ENCODE assay signal across 1 cellular context in genomic region chr6:89321571-89321970, GRCh38.
TF ChIP-seq lines count a peak whose summit lies in the region.

No MANE protein-coding gene starts in this region.

TF ChIP-seq in K562, 482 proteins besides CTCF, POLR2A, EP300 and RAD21 (continued from another document and continues in another):
- TF ChIP-seq, protein P1, sequence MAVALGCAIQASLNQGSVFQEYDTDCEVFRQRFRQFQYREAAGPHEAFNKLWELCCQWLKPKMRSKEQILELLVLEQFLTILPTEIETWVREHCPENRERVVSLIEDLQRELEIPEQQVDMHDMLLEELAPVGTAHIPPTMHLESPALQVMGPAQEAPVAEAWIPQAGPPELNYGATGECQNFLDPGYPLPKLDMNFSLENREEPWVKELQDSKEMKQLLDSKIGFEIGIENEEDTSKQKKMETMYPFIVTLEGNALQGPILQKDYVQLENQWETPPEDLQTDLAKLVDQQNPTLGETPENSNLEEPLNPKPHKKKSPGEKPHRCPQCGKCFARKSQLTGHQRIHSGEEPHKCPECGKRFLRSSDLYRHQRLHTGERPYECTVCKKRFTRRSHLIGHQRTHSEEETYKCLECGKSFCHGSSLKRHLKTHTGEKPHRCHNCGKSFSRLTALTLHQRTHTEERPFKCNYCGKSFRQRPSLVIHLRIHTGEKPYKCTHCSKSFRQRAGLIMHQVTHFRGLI (CRISPR knock-in tag; IDR thresholded peaks at IDR 0.05) = no peak
- TF ChIP-seq, protein P2, sequence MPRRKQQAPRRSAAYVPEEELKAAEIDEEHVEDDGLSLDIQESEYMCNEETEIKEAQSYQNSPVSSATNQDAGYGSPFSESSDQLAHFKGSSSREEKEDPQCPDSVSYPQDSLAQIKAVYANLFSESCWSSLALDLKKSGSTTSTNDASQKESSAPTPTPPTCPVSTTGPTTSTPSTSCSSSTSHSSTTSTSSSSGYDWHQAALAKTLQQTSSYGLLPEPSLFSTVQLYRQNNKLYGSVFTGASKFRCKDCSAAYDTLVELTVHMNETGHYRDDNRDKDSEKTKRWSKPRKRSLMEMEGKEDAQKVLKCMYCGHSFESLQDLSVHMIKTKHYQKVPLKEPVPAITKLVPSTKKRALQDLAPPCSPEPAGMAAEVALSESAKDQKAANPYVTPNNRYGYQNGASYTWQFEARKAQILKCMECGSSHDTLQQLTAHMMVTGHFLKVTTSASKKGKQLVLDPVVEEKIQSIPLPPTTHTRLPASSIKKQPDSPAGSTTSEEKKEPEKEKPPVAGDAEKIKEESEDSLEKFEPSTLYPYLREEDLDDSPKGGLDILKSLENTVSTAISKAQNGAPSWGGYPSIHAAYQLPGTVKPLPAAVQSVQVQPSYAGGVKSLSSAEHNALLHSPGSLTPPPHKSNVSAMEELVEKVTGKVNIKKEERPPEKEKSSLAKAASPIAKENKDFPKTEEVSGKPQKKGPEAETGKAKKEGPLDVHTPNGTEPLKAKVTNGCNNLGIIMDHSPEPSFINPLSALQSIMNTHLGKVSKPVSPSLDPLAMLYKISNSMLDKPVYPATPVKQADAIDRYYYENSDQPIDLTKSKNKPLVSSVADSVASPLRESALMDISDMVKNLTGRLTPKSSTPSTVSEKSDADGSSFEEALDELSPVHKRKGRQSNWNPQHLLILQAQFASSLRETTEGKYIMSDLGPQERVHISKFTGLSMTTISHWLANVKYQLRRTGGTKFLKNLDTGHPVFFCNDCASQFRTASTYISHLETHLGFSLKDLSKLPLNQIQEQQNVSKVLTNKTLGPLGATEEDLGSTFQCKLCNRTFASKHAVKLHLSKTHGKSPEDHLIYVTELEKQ (CRISPR knock-in tag; IDR thresholded peaks at IDR 0.05) = no peak
- TF ChIP-seq NCOA2 (IDR thresholded peaks at IDR 0.05; ENCODE audit: partially characterized antibody in 2 of 2) = no peak
- TF ChIP-seq HNRNPH1 (optimal IDR thresholded peaks at IDR 0.05; ENCODE audit: low read depth, low read length) = no peak
- TF ChIP-seq ZNF23 (CRISPR knock-in tag; IDR thresholded peaks at IDR 0.05) = no peak
- TF ChIP-seq, protein P3, sequence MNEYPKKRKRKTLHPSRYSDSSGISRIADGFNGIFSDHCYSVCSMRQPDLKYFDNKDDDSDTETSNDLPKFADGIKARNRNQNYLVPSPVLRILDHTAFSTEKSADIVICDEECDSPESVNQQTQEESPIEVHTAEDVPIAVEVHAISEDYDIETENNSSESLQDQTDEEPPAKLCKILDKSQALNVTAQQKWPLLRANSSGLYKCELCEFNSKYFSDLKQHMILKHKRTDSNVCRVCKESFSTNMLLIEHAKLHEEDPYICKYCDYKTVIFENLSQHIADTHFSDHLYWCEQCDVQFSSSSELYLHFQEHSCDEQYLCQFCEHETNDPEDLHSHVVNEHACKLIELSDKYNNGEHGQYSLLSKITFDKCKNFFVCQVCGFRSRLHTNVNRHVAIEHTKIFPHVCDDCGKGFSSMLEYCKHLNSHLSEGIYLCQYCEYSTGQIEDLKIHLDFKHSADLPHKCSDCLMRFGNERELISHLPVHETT (CRISPR knock-in tag; conservative IDR thresholded peaks at IDR 0.05 in 1 of 2, IDR thresholded peaks at IDR 0.05 in 1 of 2) = no peak
- no peak for TF ChIP-seq PHB (CRISPR knock-in tag; IDR thresholded peaks at IDR 0.05)
- no peak for TF ChIP-seq CBX8 (IDR thresholded peaks at IDR 0.05; ENCODE audit: borderline replicate concordance, extremely low read depth, low read depth, low read length, poor library complexity, severe bottlenecking)
- TF ChIP-seq ZBTB43 (CRISPR knock-in tag; IDR thresholded peaks at IDR 0.05) = no peak
- no peak for TF ChIP-seq ZNF212 (CRISPR knock-in tag; IDR thresholded peaks at IDR 0.05)
- TF ChIP-seq RBM15 (IDR thresholded peaks at IDR 0.05; ENCODE audit: insufficient read depth, low read length) = no peak
- no peak for TF ChIP-seq TAF15 (IDR thresholded peaks at IDR 0.05; ENCODE audit: low read depth, low read length)
- TF ChIP-seq MITF (IDR thresholded peaks at IDR 0.05) = no peak
- no peak for TF ChIP-seq FOXJ2 (tag; IDR thresholded peaks at IDR 0.05)
- no peak for TF ChIP-seq RB1 (IDR thresholded peaks at IDR 0.05; ENCODE audit: low read depth)
- TF ChIP-seq CHD2 (IDR thresholded peaks at IDR 0.05; ENCODE audit: low read depth, low read length) = no peak
- TF ChIP-seq SNRNP70 (optimal IDR thresholded peaks at IDR 0.05; ENCODE audit: low read depth, low read length) = no peak
- no peak for TF ChIP-seq CBX1 (IDR thresholded peaks at IDR 0.05; ENCODE audit: low read depth)
- TF ChIP-seq ZBTB7A (IDR thresholded peaks at IDR 0.05; ENCODE audit: borderline replicate concordance, control insufficient read depth, low read depth, low read length) = no peak
- no peak; a peak in 1 of 4 replicates for TF ChIP-seq FOXA3 (CRISPR knock-in tag; conservative IDR thresholded peaks at IDR 0.05 in 1 of 2, IDR thresholded peaks at IDR 0.05 in 1 of 2)
- no peak for TF ChIP-seq TARDBP (IDR thresholded peaks at IDR 0.05)
- TF ChIP-seq ASH1L (IDR thresholded peaks at IDR 0.05; ENCODE audit: borderline replicate concordance, low read depth, partially characterized antibody) = no peak
- TF ChIP-seq HOXB6 (CRISPR knock-in tag; IDR thresholded peaks at IDR 0.05; ENCODE audit: borderline replicate concordance) = no peak
- no peak for TF ChIP-seq RERE (CRISPR knock-in tag; IDR thresholded peaks at IDR 0.05; ENCODE audit: borderline replicate concordance)
- TF ChIP-seq ARID3B (CRISPR knock-in tag; IDR thresholded peaks at IDR 0.05; ENCODE audit: borderline replicate concordance) = no peak
- no peak for TF ChIP-seq RFX7 (CRISPR knock-in tag; IDR thresholded peaks at IDR 0.05)
- no peak for TF ChIP-seq ZNF408 (CRISPR knock-in tag; IDR thresholded peaks at IDR 0.05; ENCODE audit: low read depth)
- no peak for TF ChIP-seq KLF1 (tag; IDR thresholded peaks at IDR 0.05)
- no peak for TF ChIP-seq FOXK1 (CRISPR knock-in tag; IDR thresholded peaks at IDR 0.05; ENCODE audit: borderline replicate concordance)
- TF ChIP-seq, protein P4, sequence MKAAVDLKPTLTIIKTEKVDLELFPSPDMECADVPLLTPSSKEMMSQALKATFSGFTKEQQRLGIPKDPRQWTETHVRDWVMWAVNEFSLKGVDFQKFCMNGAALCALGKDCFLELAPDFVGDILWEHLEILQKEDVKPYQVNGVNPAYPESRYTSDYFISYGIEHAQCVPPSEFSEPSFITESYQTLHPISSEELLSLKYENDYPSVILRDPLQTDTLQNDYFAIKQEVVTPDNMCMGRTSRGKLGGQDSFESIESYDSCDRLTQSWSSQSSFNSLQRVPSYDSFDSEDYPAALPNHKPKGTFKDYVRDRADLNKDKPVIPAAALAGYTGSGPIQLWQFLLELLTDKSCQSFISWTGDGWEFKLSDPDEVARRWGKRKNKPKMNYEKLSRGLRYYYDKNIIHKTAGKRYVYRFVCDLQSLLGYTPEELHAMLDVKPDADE (conservative IDR thresholded peaks at IDR 0.05; ENCODE audit: control insufficient read depth, low read depth, low read length) = no peak
- TF ChIP-seq FOXK2 (conservative IDR thresholded peaks at IDR 0.05 in 1 of 2, IDR thresholded peaks at IDR 0.05 in 1 of 2; ENCODE audit: low read depth in 2 of 2) = 0 out of 4 replicates have a peak, but pooled peaks of 1 of the 2 experiments have one; percentile 19
- TF ChIP-seq, protein P5, sequence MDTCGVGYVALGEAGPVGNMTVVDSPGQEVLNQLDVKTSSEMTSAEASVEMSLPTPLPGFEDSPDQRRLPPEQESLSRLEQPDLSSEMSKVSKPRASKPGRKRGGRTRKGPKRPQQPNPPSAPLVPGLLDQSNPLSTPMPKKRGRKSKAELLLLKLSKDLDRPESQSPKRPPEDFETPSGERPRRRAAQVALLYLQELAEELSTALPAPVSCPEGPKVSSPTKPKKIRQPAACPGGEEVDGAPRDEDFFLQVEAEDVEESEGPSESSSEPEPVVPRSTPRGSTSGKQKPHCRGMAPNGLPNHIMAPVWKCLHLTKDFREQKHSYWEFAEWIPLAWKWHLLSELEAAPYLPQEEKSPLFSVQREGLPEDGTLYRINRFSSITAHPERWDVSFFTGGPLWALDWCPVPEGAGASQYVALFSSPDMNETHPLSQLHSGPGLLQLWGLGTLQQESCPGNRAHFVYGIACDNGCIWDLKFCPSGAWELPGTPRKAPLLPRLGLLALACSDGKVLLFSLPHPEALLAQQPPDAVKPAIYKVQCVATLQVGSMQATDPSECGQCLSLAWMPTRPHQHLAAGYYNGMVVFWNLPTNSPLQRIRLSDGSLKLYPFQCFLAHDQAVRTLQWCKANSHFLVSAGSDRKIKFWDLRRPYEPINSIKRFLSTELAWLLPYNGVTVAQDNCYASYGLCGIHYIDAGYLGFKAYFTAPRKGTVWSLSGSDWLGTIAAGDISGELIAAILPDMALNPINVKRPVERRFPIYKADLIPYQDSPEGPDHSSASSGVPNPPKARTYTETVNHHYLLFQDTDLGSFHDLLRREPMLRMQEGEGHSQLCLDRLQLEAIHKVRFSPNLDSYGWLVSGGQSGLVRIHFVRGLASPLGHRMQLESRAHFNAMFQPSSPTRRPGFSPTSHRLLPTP (IDR thresholded peaks at IDR 0.05; ENCODE audit: borderline replicate concordance, extremely low read depth, insufficient read length) = no peak
- TF ChIP-seq MTA2 (IDR thresholded peaks at IDR 0.05; ENCODE audit: low read depth) = peak; percentile 77
- no peak for TF ChIP-seq BRCA1 (IDR thresholded peaks at IDR 0.05)
- TF ChIP-seq BRCA1 (CRISPR knock-in tag; IDR thresholded peaks at IDR 0.05) = no peak
- TF ChIP-seq ZNF699 (CRISPR knock-in tag; IDR thresholded peaks at IDR 0.05; ENCODE audit: insufficient replicate concordance) = no peak
- no peak for TF ChIP-seq CC2D1A (IDR thresholded peaks at IDR 0.05)
- TF ChIP-seq YY1 (IDR thresholded peaks at IDR 0.05; ENCODE audit: borderline replicate concordance in 1 of 3, control insufficient read depth in 1 of 3, extremely low read depth in 1 of 3, insufficient read depth in 3 of 3, insufficient read length in 1 of 3, insufficient replicate concordance in 2 of 3, low read depth in 1 of 3, low read length in 2 of 3) = no peak
